ENCODE assay signal across 37 cellular contexts in genomic region chr16:48438414-48438813, GRCh38.
"Had no signal": no experiment of that assay in that cellular context is flagged by ENCODE, and none has a peak within 500 bp of the region (broad histone marks: within the 10 kb centered on the region; RNA-seq: fewer than 3 reads in every experiment).

No MANE protein-coding gene starts in this region.

- ATAC-seq: activated CD8-positive, alpha-beta memory T cell treated with anti-CD3 and anti-CD28 coated beads, Interleukin-2, amount 10 ng/mL, durations not matched to agents 7 days and 5 days; activated naive CD8-positive, alpha-beta T cell treated with anti-CD3 and anti-CD28 coated beads, Interleukin-2, amount 50 U/mL, for 24 hours; Panc1; Right ventricle myocardium inferior; SK-N-SH treated with all-trans-retinoic acid at 6 μM for 48 hours; T-cell had no signal

- H3K36me3 ChIP-seq: cardiac muscle cell, WERI-Rb-1 had no signal

- H3K27me3 Mint-ChIP-seq: activated CD4-positive, alpha-beta memory T cell treated with anti-CD3 and anti-CD28 coated beads, Interleukin-2, amount 10 ng/mL, durations not matched to agents 7 days and 5 days; activated naive CD8-positive, alpha-beta T cell; IgD-negative memory B cell; T-cell had no signal

- H3K4me1 Mint-ChIP-seq: brain; central memory CD8-positive, alpha-beta T cell had no signal

- H3K27me3 ChIP-seq: cardiac muscle cell had no signal

- H3K4me3 ChIP-seq: cardiac muscle cell had no signal

- H3K27ac Mint-ChIP-seq: activated CD4-positive, alpha-beta memory T cell treated with anti-CD3 and anti-CD28 coated beads, Interleukin-2, amount 10 ng/mL, durations not matched to agents 7 days and 5 days; activated CD8-positive, alpha-beta memory T cell treated with anti-CD3 and anti-CD28 coated beads, Interleukin-2, amount 10 ng/mL, durations not matched to agents 7 days and 5 days; activated naive CD4-positive, alpha-beta T cell treated with anti-CD3 and anti-CD28 coated beads, Interleukin-2, amount 10 ng/mL, durations not matched to agents 7 days and 5 days; activated naive CD8-positive, alpha-beta T cell; activated naive CD8-positive, alpha-beta T cell treated with anti-CD3 and anti-CD28 coated beads, Interleukin-2, amount 50 U/mL, for 24 hours; brain; T-cell had no signal

- H3K36me3 Mint-ChIP-seq: activated CD8-positive, alpha-beta memory T cell treated with anti-CD3 and anti-CD28 coated beads, Interleukin-2, amount 10 ng/mL, durations not matched to agents 7 days and 5 days; activated naive CD4-positive, alpha-beta T cell treated with anti-CD3 and anti-CD28 coated beads, Interleukin-2, amount 10 ng/mL, durations not matched to agents 7 days and 5 days; activated naive CD8-positive, alpha-beta T cell; brain; IgD-negative memory B cell; T-cell had no signal

- H3K27ac ChIP-seq: cardiac muscle cell, WERI-Rb-1 had no signal

- H3K4me3 Mint-ChIP-seq: activated CD4-positive, alpha-beta memory T cell treated with anti-CD3 and anti-CD28 coated beads, Interleukin-2, amount 10 ng/mL, durations not matched to agents 7 days and 5 days; activated CD8-positive, alpha-beta memory T cell treated with anti-CD3 and anti-CD28 coated beads, Interleukin-2, amount 10 ng/mL, durations not matched to agents 7 days and 5 days; activated naive CD4-positive, alpha-beta T cell treated with anti-CD3 and anti-CD28 coated beads, Interleukin-2, amount 10 ng/mL, durations not matched to agents 7 days and 5 days; activated naive CD8-positive, alpha-beta T cell; activated naive CD8-positive, alpha-beta T cell treated with anti-CD3 and anti-CD28 coated beads, Interleukin-2, amount 50 U/mL, for 24 hours; brain; central memory CD8-positive, alpha-beta T cell; IgD-negative memory B cell; T-cell had no signal

- H3K9me3 Mint-ChIP-seq: activated CD4-positive, alpha-beta memory T cell treated with anti-CD3 and anti-CD28 coated beads, Interleukin-2, amount 10 ng/mL, durations not matched to agents 7 days and 5 days; activated naive CD4-positive, alpha-beta T cell treated with anti-CD3 and anti-CD28 coated beads, Interleukin-2, amount 10 ng/mL, durations not matched to agents 7 days and 5 days; activated naive CD8-positive, alpha-beta T cell treated with anti-CD3 and anti-CD28 coated beads, Interleukin-2, amount 50 U/mL, for 24 hours; brain; central memory CD8-positive, alpha-beta T cell; IgD-negative memory B cell; T-cell had no signal

- DNase-seq: activated CD4-positive, alpha-beta memory T cell treated with anti-CD3 and anti-CD28 coated beads, Interleukin-2, amount 10 ng/mL, durations not matched to agents 7 days and 5 days; activated CD4-positive, alpha-beta T cell treated with anti-CD3 and anti-CD28 coated beads for 1 hour; activated CD4-positive, alpha-beta T cell treated with anti-CD3 and anti-CD28 coated beads for 48 hours; activated CD4-positive, CD25-positive, alpha-beta regulatory T cell; activated CD8-positive, alpha-beta memory T cell treated with anti-CD3 and anti-CD28 coated beads for 24 hours; activated CD8-positive, alpha-beta memory T cell treated with anti-CD3 and anti-CD28 coated beads, Interleukin-2, amount 10 ng/mL, durations not matched to agents 7 days and 5 days; activated CD8-positive, alpha-beta memory T cell treated with anti-CD3 and anti-CD28 coated beads, Interleukin-2, amount 50 U/mL, for 48 hours; activated effector memory CD4-positive, alpha-beta T cell treated with Interleukin-2 at 50 U/mL for 16 hours; activated naive CD4-positive, alpha-beta T cell treated with anti-CD3 and anti-CD28 coated beads, Interleukin-2, amount 10 ng/mL, durations not matched to agents 7 days and 5 days; activated naive CD8-positive, alpha-beta T cell treated with anti-CD3 and anti-CD28 coated beads, Interleukin-2, amount 50 U/mL, for 24 hours; activated T-cell treated with anti-CD3 and anti-CD28 coated beads, Interleukin-2, amount 50 U/mL, for 48 hours; anterior cingulate cortex; Kasumi-1; KBM-7; MM.1S; MV-4-11; NCI-H1092; NCI-H146; NCI-H187; NCI-H2029 treated with DMSO at 0.1 percent for 48 hours; NCI-H2107; NCI-H2171; NCI-H510A; NCI-H526; SIG-M5; T-cell; T-helper 2 cell; T1000; WERI-Rb-1 had no signal
